2 cellular contexts compared by ENCODE assay signal in the genomic region with DNA sequence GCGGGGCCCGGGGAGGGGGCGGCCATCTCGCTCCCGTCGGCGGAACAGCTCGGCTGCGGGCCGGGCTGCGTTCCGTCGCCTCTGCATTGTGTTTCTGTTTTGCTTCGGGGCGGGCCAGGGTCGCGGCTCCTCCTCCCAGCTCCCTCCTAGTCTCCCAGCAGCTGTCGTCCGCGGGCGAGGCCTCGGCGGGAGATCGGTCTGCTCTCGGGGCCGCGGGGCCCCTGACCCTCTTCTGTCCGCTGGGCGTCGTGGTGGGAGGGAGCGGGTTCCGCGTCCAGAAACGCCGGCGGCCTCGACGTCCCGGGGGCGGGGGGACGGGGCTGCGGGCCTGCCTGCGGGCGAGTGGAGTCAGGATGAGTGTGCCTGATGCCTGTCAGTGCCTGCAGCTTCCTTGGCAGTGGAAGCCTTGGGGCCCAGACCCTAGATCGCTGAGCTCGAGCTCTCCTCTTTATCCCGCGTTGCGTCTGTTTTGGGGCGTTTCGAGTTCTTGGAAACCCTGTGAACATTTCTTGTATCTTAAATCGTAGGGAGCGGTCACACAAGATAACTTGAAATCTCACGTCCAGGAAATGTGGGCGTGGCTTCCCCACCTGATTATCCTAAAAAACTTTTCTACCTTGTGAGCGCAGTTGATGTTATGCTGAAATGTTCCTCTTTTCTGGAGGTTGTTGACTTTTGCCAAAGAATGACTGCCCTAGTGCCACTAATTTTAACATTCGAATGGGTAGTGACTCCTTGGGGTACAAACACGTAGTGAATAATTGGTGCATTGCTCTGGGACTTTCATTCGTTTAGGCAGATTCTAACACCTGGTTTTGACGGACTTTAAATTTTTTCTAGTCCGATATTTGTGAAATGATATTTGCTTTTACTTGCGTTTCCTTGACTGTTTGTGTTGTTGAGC.
TF ChIP-seq lines count a peak whose summit lies in the region.

No MANE protein-coding gene starts in this region.

TF ChIP-seq in A549, 52 proteins besides CTCF, POLR2A, EP300 and RAD21:
- TF ChIP-seq CHD2 (IDR thresholded peaks at IDR 0.05; ENCODE audit: low read length, partially characterized antibody) (no peak), JUN (IDR thresholded peaks at IDR 0.05) (peak in 1 of 2 experiments; percentile 43; a peak in 2 of 5 replicates)
TF ChIP-seq in A549: peak in this region for 1.

TF ChIP-seq in H1, 55 proteins besides CTCF, POLR2A, EP300 and RAD21:
- TF ChIP-seq SIN3A (conservative IDR thresholded peaks at IDR 0.05 in 1 of 2, IDR thresholded peaks at IDR 0.05 in 1 of 2; ENCODE audit: low read depth in 1 of 2, low read length in 2 of 2) = peak in 1 of 2 experiments; percentile 65; a peak in 2 of 4 replicates
- 0 out of 2 replicates have a peak, but pooled peaks have one; percentile 20 for TF ChIP-seq PHF8 (conservative IDR thresholded peaks at IDR 0.05; ENCODE audit: low read depth, low read length)
- TF ChIP-seq, protein P1, sequence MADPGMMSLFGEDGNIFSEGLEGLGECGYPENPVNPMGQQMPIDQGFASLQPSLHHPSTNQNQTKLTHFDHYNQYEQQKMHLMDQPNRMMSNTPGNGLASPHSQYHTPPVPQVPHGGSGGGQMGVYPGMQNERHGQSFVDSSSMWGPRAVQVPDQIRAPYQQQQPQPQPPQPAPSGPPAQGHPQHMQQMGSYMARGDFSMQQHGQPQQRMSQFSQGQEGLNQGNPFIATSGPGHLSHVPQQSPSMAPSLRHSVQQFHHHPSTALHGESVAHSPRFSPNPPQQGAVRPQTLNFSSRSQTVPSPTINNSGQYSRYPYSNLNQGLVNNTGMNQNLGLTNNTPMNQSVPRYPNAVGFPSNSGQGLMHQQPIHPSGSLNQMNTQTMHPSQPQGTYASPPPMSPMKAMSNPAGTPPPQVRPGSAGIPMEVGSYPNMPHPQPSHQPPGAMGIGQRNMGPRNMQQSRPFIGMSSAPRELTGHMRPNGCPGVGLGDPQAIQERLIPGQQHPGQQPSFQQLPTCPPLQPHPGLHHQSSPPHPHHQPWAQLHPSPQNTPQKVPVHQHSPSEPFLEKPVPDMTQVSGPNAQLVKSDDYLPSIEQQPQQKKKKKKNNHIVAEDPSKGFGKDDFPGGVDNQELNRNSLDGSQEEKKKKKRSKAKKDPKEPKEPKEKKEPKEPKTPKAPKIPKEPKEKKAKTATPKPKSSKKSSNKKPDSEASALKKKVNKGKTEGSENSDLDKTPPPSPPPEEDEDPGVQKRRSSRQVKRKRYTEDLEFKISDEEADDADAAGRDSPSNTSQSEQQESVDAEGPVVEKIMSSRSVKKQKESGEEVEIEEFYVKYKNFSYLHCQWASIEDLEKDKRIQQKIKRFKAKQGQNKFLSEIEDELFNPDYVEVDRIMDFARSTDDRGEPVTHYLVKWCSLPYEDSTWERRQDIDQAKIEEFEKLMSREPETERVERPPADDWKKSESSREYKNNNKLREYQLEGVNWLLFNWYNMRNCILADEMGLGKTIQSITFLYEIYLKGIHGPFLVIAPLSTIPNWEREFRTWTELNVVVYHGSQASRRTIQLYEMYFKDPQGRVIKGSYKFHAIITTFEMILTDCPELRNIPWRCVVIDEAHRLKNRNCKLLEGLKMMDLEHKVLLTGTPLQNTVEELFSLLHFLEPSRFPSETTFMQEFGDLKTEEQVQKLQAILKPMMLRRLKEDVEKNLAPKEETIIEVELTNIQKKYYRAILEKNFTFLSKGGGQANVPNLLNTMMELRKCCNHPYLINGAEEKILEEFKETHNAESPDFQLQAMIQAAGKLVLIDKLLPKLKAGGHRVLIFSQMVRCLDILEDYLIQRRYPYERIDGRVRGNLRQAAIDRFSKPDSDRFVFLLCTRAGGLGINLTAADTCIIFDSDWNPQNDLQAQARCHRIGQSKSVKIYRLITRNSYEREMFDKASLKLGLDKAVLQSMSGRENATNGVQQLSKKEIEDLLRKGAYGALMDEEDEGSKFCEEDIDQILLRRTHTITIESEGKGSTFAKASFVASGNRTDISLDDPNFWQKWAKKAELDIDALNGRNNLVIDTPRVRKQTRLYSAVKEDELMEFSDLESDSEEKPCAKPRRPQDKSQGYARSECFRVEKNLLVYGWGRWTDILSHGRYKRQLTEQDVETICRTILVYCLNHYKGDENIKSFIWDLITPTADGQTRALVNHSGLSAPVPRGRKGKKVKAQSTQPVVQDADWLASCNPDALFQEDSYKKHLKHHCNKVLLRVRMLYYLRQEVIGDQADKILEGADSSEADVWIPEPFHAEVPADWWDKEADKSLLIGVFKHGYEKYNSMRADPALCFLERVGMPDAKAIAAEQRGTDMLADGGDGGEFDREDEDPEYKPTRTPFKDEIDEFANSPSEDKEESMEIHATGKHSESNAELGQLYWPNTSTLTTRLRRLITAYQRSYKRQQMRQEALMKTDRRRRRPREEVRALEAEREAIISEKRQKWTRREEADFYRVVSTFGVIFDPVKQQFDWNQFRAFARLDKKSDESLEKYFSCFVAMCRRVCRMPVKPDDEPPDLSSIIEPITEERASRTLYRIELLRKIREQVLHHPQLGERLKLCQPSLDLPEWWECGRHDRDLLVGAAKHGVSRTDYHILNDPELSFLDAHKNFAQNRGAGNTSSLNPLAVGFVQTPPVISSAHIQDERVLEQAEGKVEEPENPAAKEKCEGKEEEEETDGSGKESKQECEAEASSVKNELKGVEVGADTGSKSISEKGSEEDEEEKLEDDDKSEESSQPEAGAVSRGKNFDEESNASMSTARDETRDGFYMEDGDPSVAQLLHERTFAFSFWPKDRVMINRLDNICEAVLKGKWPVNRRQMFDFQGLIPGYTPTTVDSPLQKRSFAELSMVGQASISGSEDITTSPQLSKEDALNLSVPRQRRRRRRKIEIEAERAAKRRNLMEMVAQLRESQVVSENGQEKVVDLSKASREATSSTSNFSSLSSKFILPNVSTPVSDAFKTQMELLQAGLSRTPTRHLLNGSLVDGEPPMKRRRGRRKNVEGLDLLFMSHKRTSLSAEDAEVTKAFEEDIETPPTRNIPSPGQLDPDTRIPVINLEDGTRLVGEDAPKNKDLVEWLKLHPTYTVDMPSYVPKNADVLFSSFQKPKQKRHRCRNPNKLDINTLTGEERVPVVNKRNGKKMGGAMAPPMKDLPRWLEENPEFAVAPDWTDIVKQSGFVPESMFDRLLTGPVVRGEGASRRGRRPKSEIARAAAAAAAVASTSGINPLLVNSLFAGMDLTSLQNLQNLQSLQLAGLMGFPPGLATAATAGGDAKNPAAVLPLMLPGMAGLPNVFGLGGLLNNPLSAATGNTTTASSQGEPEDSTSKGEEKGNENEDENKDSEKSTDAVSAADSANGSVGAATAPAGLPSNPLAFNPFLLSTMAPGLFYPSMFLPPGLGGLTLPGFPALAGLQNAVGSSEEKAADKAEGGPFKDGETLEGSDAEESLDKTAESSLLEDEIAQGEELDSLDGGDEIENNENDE (IDR thresholded peaks at IDR 0.05; ENCODE audit: insufficient replicate concordance, low read length) = no peak
- peak; percentile 71 for TF ChIP-seq ASH2L (IDR thresholded peaks at IDR 0.05; ENCODE audit: low read length)
- TF ChIP-seq TBP (IDR thresholded peaks at IDR 0.05; ENCODE audit: low read depth, low read length) = peak; percentile 10; the same call in 1 of the 2 replicates
- TF ChIP-seq YY1 (IDR thresholded peaks at IDR 0.05; ENCODE audit: low read depth, low read length) = no peak
- peak; percentile 46 for TF ChIP-seq KDM4A (IDR thresholded peaks at IDR 0.05; ENCODE audit: low read depth, low read length, severe bottlenecking)
- TF ChIP-seq POLR2AphosphoS5 (IDR thresholded peaks at IDR 0.05; ENCODE audit: low read depth, low read length) = peak; percentile 46
- TF ChIP-seq RNF2 (IDR thresholded peaks at IDR 0.05; ENCODE audit: borderline replicate concordance, low read depth, low read length, missing control alignments, poor library complexity, severe bottlenecking) = no peak
- TF ChIP-seq SAP30 (IDR thresholded peaks at IDR 0.05; ENCODE audit: insufficient read depth, insufficient replicate concordance, low read length) = peak; percentile 34
- TF ChIP-seq, protein P2, sequence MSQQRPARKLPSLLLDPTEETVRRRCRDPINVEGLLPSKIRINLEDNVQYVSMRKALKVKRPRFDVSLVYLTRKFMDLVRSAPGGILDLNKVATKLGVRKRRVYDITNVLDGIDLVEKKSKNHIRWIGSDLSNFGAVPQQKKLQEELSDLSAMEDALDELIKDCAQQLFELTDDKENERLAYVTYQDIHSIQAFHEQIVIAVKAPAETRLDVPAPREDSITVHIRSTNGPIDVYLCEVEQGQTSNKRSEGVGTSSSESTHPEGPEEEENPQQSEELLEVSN (IDR thresholded peaks at IDR 0.05) = no peak
- TF ChIP-seq TAF7 (optimal IDR thresholded peaks at IDR 0.05; ENCODE audit: borderline replicate concordance, low read depth, low read length) = peak; percentile 90
- TF ChIP-seq CBX5 (IDR thresholded peaks at IDR 0.05; ENCODE audit: low read depth, low read length) = no peak
- no peak for TF ChIP-seq NANOG (IDR thresholded peaks at IDR 0.05; ENCODE audit: insufficient read depth, low read depth, low read length, poor library complexity, severe bottlenecking)
- no peak for TF ChIP-seq JUN (IDR thresholded peaks at IDR 0.05; ENCODE audit: low read depth, low read length)
- peak; percentile 15; the same call in 1 of the 2 replicates for TF ChIP-seq RBBP5 (IDR thresholded peaks at IDR 0.05; ENCODE audit: borderline replicate concordance, low read depth, low read length)
TF ChIP-seq in H1: peak in this region for 9.
